ENCODE assay signal across 21 cellular contexts in genomic region chr7:12423995-12424745, GRCh38. TPM values are rescaled to one million over a fixed set of nuclear protein-coding genes. Genes with fewer than 3 reads are reported as not detected.
DNase-seq lines count a peak whose midpoint lies in the region; ATAC-seq and TF ChIP-seq lines count a peak whose summit lies in the region.
"Had no signal": no experiment of that assay in that cellular context is flagged by ENCODE, and none has a peak within 500 bp of the region (broad histone marks: within the 10 kb centered on the region; RNA-seq: fewer than 3 reads in every experiment).

No MANE protein-coding gene starts in this region.

- H3K23me2 ChIP-seq in H9 (ENCODE audit: insufficient read length, low read depth, low read length, poor library complexity, severe bottlenecking), result no peaks in the 10 kb centered on the region

- H3K27me3 Mint-ChIP-seq in H9 (ENCODE audit: low read depth), result no peaks in the 10 kb centered on the region
- H3K27me3 Mint-ChIP-seq: natural killer cell treated with Interleukin-12 subunit alpha and Interleukin-12 subunit beta and Interleukin-15 and Interleukin-18, amount 100 ng/mL, for 72 hours; progenitor cell of endocrine pancreas had no signal

- peak overlapping the region; percentile 58 for H3K18ac ChIP-seq in H9 (ENCODE audit: insufficient read length, low read depth, low read length)

- H2BK15ac ChIP-seq in H9 (ENCODE audit: low read depth, low read length), result no peak overlapping the region

- H3K4me1 Mint-ChIP-seq in H9, result peaks cover 33 to 42% of the 10 kb centered on the region in 2 experiments

- H3K27ac Mint-ChIP-seq in H9, result peak overlapping the region; percentile 96 to 98 (median 97)
- H3K27ac Mint-ChIP-seq: natural killer cell treated with Interleukin-12 subunit alpha and Interleukin-12 subunit beta and Interleukin-15 and Interleukin-18, amount 100 ng/mL, for 72 hours; progenitor cell of endocrine pancreas had no signal

- H2AFZ ChIP-seq in H9 (ENCODE audit: low read length) (no peak overlapping the region), osteoblast (ENCODE audit: low read length) (peak overlapping the region; percentile 57)

- H3K14ac ChIP-seq in H9 (ENCODE audit: insufficient read depth, low read length), result peak overlapping the region; percentile 64; the same call in 1 of the 2 replicates

- H3K56ac ChIP-seq in H9 (ENCODE audit: insufficient read length, low read depth, low read length), result no peak overlapping the region

- H2BK120ac ChIP-seq in H9 (ENCODE audit: low read depth, low read length, poor library complexity, severe bottlenecking), result no peak overlapping the region

- H2BK5ac ChIP-seq in H9 (ENCODE audit: insufficient read length, low read length), result no peak overlapping the region

- H4K91ac ChIP-seq in H9 (ENCODE audit: insufficient read length, low read depth, low read length), result no peak overlapping the region

- H3K27me3 ChIP-seq in H9 (ENCODE audit: insufficient read depth, low read length), result no peaks in the 10 kb centered on the region
- H3K27me3 ChIP-seq in RWPE2 (ENCODE audit: insufficient read depth, poor library complexity, severe bottlenecking), result no peaks in the 10 kb centered on the region
- no peaks in the 10 kb centered on the region for H3K27me3 ChIP-seq in osteoblast (ENCODE audit: insufficient read depth, low read length)
- H3K27me3 ChIP-seq: BLaER1, body of pancreas had no signal

- peak; percentile 33; the same call in 2 of the 3 replicates for ATAC-seq in RWPE2 (ENCODE audit: low read depth)
- ATAC-seq in HG03460 (IDR thresholded peaks at IDR 0.05; ENCODE audit: unreplicated experiment), result no peak
- ATAC-seq: body of pancreas; natural killer cell treated with Interleukin-12 subunit alpha and Interleukin-12 subunit beta and Interleukin-15 and Interleukin-18, amount 100 ng/mL, for 72 hours had no signal

- DNase-seq in H9, result peak; percentile 97
- no peak for DNase-seq in RWPE2 (ENCODE audit: low spot score)
- peak; percentile 50 for DNase-seq in fibroblast of mammary gland (ENCODE audit: low read depth)
- DNase-seq in osteoblast (ENCODE audit: insufficient read length, low spot score, missing footprints), result no peak
- DNase-seq in retina, result no peak
- no peak for DNase-seq in NCI-H345 (lab: John Stamatoyannopoulos, UW)
- DNase-seq: activated CD4-positive, alpha-beta T cell treated with anti-CD3 and anti-CD28 coated beads, Interleukin-2, amount 50 U/mL, for 48 hours; activated naive CD4-positive, alpha-beta T cell treated with anti-CD3 and anti-CD28 coated beads, Interleukin-2, amount 50 U/mL, for 16 hours; activated T-cell treated with anti-CD3 and anti-CD28 coated beads, Interleukin-2, amount 50 U/mL, for 1 hour; body of pancreas; cortex of kidney; MM.1S; NCI-H1694; NCI-H446 treated with DMSO at 0.1 percent for 48 hours; stimulated activated CD8-positive, alpha-beta memory T cell treated with anti-CD3 and anti-CD28 coated beads, Interleukin-4, amount 100 ng/mL, for 48 hours had no signal

- no peak overlapping the region for H4K8ac ChIP-seq in H9 (replicated peaks; ENCODE audit: insufficient read length, low read depth, low read length)

- peak overlapping the region; percentile 56 for H3K9ac ChIP-seq in H9 (ENCODE audit: extremely low read depth, insufficient read length, low read length)
- H3K9ac ChIP-seq: BLaER1 had no signal

- H3K36me3 ChIP-seq in RWPE2 (ENCODE audit: low read depth), result no peaks in the 10 kb centered on the region
- H3K36me3 ChIP-seq in osteoblast (ENCODE audit: insufficient read depth, low read length), result no peaks in the 10 kb centered on the region
- H3K36me3 ChIP-seq: BLaER1 had no signal

- H2BK12ac ChIP-seq in H9 (ENCODE audit: insufficient read length, low read depth, low read length), result peak overlapping the region; percentile 58

- H3K79me1 ChIP-seq in H9 (ENCODE audit: insufficient read depth, low read depth, low read length, poor library complexity, severe bottlenecking), result no peaks in the 10 kb centered on the region

- H4K20me1 ChIP-seq in H9 (ENCODE audit: control insufficient read depth, insufficient read depth, insufficient read length), result no peaks in the 10 kb centered on the region
- no peaks in the 10 kb centered on the region for H4K20me1 ChIP-seq in osteoblast (ENCODE audit: insufficient read depth, low read length)
- H4K20me1 ChIP-seq: BLaER1 had no signal

- peaks cover 36 to 37% of the 10 kb centered on the region in 2 experiments for H3K9me3 Mint-ChIP-seq in H9

- WGBS in H9 (ENCODE audit: extremely low coverage, insufficient read length, low lambda C conversion rate), result no CpG with 5 or more reads among the region's 12 CpGs

- TF ChIP-seq CTCF in H9 (conservative IDR thresholded peaks at IDR 0.05) (no peak), RWPE2 (IDR thresholded peaks at IDR 0.05; ENCODE audit: poor library complexity, severe bottlenecking) (no peak), fibroblast of mammary gland (conservative IDR thresholded peaks at IDR 0.05; ENCODE audit: control insufficient read depth, insufficient read depth, low read depth, low read length) (no peak), osteoblast (IDR thresholded peaks at IDR 0.05; ENCODE audit: extremely low read depth, low read depth, low read length) (no peak)

- H3K4me1 ChIP-seq in H9 (ENCODE audit: insufficient read depth, low read length), result peaks cover 9% of the 10 kb centered on the region; the same call in 1 of the 2 replicates
- peaks cover 30% of the 10 kb centered on the region for H3K4me1 ChIP-seq in RWPE2 (ENCODE audit: insufficient read depth, poor library complexity, severe bottlenecking)
- H3K4me1 ChIP-seq in osteoblast (ENCODE audit: insufficient read depth, low read length), result peaks cover 23% of the 10 kb centered on the region
- H3K4me1 ChIP-seq: BLaER1, body of pancreas had no signal

- peaks cover 23 to 40% (median 31%) of the 10 kb centered on the region in 3 experiments for H3K36me3 Mint-ChIP-seq in H9 (ENCODE audit: insufficient read depth in 1 of 3, low read depth in 3 of 3)
- H3K36me3 Mint-ChIP-seq: natural killer cell treated with Interleukin-12 subunit alpha and Interleukin-12 subunit beta and Interleukin-15 and Interleukin-18, amount 100 ng/mL, for 72 hours had no signal

- no peak overlapping the region for H3K23ac ChIP-seq in H9 (ENCODE audit: insufficient read length, low read depth, low read length)

- H3K4ac ChIP-seq in H9 (ENCODE audit: low read depth, low read length), result no peak overlapping the region; the same call in 1 of the 2 replicates

- H3T11ph ChIP-seq in H9 (ENCODE audit: low read length), result peak overlapping the region; percentile 62

- H3K4me3 ChIP-seq in RWPE2 (ENCODE audit: severe bottlenecking) (no peak overlapping the region), fibroblast of mammary gland (ENCODE audit: control insufficient read depth, low read depth, low read length) (peak overlapping the region; percentile 25), osteoblast (ENCODE audit: insufficient read depth, low read length) (peak overlapping the region; percentile 48)
- H3K4me3 ChIP-seq: BLaER1, body of pancreas, smooth muscle cell had no signal

- H2AK5ac ChIP-seq in H9 (ENCODE audit: insufficient read length, low read length), result no peak overlapping the region

- H3K79me2 ChIP-seq in H9 (ENCODE audit: insufficient read depth, low read length) (no peaks in the 10 kb centered on the region), osteoblast (ENCODE audit: insufficient read depth, low read length) (no peaks in the 10 kb centered on the region)

- peak overlapping the region; percentile 92 for H3K27ac ChIP-seq in H9 (ENCODE audit: insufficient read length, low read depth, low read length)
- peak overlapping the region; percentile 83 for H3K27ac ChIP-seq in RWPE2 (ENCODE audit: poor library complexity, severe bottlenecking)
- H3K27ac ChIP-seq in osteoblast (ENCODE audit: low read depth, low read length), result no peak overlapping the region
- H3K27ac ChIP-seq: BLaER1, body of pancreas had no signal

- peak overlapping the region; percentile 47 to 71; a peak in 4 of 5 replicates for H3K4me3 Mint-ChIP-seq in H9
- H3K4me3 Mint-ChIP-seq: natural killer cell treated with Interleukin-12 subunit alpha and Interleukin-12 subunit beta and Interleukin-15 and Interleukin-18, amount 100 ng/mL, for 72 hours had no signal

- no peak overlapping the region for H2BK20ac ChIP-seq in H9 (ENCODE audit: low read depth, low read length, poor library complexity, severe bottlenecking)

- peak overlapping the region; percentile 36 for H3K4me2 ChIP-seq in H9 (ENCODE audit: insufficient read depth, insufficient read length, low read length)
- H3K4me2 ChIP-seq in osteoblast (ENCODE audit: insufficient read depth, low read length), result peak overlapping the region; percentile 74
- H3K4me2 ChIP-seq: BLaER1, smooth muscle cell had no signal

- no peaks in the 10 kb centered on the region for H3K9me3 ChIP-seq in H9 (ENCODE audit: control insufficient read depth, low read depth, low read length)
- H3K9me3 ChIP-seq in RWPE2 (ENCODE audit: severe bottlenecking), result no peaks in the 10 kb centered on the region
- no peaks in the 10 kb centered on the region for H3K9me3 ChIP-seq in osteoblast (ENCODE audit: low read depth, low read length)
- H3K9me3 ChIP-seq: BLaER1, body of pancreas had no signal

- no peak overlapping the region for H4K5ac ChIP-seq in H9 (ENCODE audit: insufficient read length, low read depth, low read length)

RNA-seq across cellular contexts. Expression of gene VWDE, which starts 20.5 kb away (rescaled TPM):
- 15.9 and 18.1 TPM in 2 replicates for total RNA-seq in H9 (2021)
- under 0.01 TPM in 1 of 2 replicates, not detected in the other for total RNA-seq in osteoblast
- total RNA-seq: mesenteric fat pad had no signal

Comparison
In these comparisons a context has a peak if more than half of its experiments do, and no peak if none do; other contexts are left out.
1. DNase-seq: peak in H9 (single experiment) and fibroblast of mammary gland (single experiment); none in RWPE2 (single experiment), osteoblast (single experiment), retina (single experiment) and NCI-H345 (single experiment).
2. RNA of gene VWDE, which starts 20.5 kb away (total RNA-seq): 15.9 to 18.1 TPM in H9; under 0.01 TPM in osteoblast; every median in the first group is over 10 times any median in the second.